In genomic region chr2:150476213-150476740, GRCh38 we compare ENCODE assay signal across 2 cellular contexts.
TF ChIP-seq lines count a peak whose summit lies in the region.

No MANE protein-coding gene starts in this region.

TF ChIP-seq in SK-N-SH, 30 proteins besides CTCF, POLR2A, EP300 and RAD21:
- TF ChIP-seq, protein P1, sequence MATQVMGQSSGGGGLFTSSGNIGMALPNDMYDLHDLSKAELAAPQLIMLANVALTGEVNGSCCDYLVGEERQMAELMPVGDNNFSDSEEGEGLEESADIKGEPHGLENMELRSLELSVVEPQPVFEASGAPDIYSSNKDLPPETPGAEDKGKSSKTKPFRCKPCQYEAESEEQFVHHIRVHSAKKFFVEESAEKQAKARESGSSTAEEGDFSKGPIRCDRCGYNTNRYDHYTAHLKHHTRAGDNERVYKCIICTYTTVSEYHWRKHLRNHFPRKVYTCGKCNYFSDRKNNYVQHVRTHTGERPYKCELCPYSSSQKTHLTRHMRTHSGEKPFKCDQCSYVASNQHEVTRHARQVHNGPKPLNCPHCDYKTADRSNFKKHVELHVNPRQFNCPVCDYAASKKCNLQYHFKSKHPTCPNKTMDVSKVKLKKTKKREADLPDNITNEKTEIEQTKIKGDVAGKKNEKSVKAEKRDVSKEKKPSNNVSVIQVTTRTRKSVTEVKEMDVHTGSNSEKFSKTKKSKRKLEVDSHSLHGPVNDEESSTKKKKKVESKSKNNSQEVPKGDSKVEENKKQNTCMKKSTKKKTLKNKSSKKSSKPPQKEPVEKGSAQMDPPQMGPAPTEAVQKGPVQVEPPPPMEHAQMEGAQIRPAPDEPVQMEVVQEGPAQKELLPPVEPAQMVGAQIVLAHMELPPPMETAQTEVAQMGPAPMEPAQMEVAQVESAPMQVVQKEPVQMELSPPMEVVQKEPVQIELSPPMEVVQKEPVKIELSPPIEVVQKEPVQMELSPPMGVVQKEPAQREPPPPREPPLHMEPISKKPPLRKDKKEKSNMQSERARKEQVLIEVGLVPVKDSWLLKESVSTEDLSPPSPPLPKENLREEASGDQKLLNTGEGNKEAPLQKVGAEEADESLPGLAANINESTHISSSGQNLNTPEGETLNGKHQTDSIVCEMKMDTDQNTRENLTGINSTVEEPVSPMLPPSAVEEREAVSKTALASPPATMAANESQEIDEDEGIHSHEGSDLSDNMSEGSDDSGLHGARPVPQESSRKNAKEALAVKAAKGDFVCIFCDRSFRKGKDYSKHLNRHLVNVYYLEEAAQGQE (IDR thresholded peaks at IDR 0.05; ENCODE audit: low read depth, low read length): no peak
- TF ChIP-seq FOXM1 (IDR thresholded peaks at IDR 0.05; ENCODE audit: low read depth) (no peak), FOSL2 (IDR thresholded peaks at IDR 0.05; ENCODE audit: borderline replicate concordance, low read depth) (no peak), SIN3A (IDR thresholded peaks at IDR 0.05; ENCODE audit: borderline replicate concordance, low read depth, low read length) (no peak), MEF2A (IDR thresholded peaks at IDR 0.05; ENCODE audit: borderline replicate concordance, low read depth) (no peak), RXRA (IDR thresholded peaks at IDR 0.05; ENCODE audit: borderline replicate concordance, low read depth) (no peak), JUND (IDR thresholded peaks at IDR 0.05) (no peak), FOXJ3 (CRISPR knock-in tag; IDR thresholded peaks at IDR 0.05) (no peak), POLR2AphosphoS5 (IDR thresholded peaks at IDR 0.05; ENCODE audit: low read depth, low read length) (no peak), NRF1 (IDR thresholded peaks at IDR 0.05; ENCODE audit: low read depth, low read length) (no peak), MAX (IDR thresholded peaks at IDR 0.05; ENCODE audit: low read depth) (no peak), NFIC (IDR thresholded peaks at IDR 0.05; ENCODE audit: borderline replicate concordance) (no peak), YY1 (IDR thresholded peaks at IDR 0.05; ENCODE audit: low read depth) (no peak), MXI1 (IDR thresholded peaks at IDR 0.05; ENCODE audit: low read depth, low read length) (no peak), ELF1 (IDR thresholded peaks at IDR 0.05) (no peak)
- TF ChIP-seq, protein P2, sequence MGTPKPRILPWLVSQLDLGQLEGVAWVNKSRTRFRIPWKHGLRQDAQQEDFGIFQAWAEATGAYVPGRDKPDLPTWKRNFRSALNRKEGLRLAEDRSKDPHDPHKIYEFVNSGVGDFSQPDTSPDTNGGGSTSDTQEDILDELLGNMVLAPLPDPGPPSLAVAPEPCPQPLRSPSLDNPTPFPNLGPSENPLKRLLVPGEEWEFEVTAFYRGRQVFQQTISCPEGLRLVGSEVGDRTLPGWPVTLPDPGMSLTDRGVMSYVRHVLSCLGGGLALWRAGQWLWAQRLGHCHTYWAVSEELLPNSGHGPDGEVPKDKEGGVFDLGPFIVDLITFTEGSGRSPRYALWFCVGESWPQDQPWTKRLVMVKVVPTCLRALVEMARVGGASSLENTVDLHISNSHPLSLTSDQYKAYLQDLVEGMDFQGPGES (IDR thresholded peaks at IDR 0.05; ENCODE audit: low read depth, low read length): no peak
- TF ChIP-seq, protein P3, sequence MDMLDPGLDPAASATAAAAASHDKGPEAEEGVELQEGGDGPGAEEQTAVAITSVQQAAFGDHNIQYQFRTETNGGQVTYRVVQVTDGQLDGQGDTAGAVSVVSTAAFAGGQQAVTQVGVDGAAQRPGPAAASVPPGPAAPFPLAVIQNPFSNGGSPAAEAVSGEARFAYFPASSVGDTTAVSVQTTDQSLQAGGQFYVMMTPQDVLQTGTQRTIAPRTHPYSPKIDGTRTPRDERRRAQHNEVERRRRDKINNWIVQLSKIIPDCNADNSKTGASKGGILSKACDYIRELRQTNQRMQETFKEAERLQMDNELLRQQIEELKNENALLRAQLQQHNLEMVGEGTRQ (IDR thresholded peaks at IDR 0.05; ENCODE audit: borderline replicate concordance, low read depth, low read length): no peak
- TF ChIP-seq, protein P4, sequence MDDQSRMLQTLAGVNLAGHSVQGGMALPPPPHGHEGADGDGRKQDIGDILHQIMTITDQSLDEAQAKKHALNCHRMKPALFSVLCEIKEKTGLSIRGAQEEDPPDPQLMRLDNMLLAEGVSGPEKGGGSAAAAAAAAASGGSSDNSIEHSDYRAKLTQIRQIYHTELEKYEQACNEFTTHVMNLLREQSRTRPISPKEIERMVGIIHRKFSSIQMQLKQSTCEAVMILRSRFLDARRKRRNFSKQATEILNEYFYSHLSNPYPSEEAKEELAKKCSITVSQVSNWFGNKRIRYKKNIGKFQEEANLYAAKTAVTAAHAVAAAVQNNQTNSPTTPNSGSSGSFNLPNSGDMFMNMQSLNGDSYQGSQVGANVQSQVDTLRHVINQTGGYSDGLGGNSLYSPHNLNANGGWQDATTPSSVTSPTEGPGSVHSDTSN (IDR thresholded peaks at IDR 0.05): no peak

TF ChIP-seq in SK-N-SH treated with all-trans-retinoic acid at 6 μM for 48 hours, 23 proteins besides CTCF, POLR2A, EP300 and RAD21 (continued from another document):
- TF ChIP-seq, protein P5, sequence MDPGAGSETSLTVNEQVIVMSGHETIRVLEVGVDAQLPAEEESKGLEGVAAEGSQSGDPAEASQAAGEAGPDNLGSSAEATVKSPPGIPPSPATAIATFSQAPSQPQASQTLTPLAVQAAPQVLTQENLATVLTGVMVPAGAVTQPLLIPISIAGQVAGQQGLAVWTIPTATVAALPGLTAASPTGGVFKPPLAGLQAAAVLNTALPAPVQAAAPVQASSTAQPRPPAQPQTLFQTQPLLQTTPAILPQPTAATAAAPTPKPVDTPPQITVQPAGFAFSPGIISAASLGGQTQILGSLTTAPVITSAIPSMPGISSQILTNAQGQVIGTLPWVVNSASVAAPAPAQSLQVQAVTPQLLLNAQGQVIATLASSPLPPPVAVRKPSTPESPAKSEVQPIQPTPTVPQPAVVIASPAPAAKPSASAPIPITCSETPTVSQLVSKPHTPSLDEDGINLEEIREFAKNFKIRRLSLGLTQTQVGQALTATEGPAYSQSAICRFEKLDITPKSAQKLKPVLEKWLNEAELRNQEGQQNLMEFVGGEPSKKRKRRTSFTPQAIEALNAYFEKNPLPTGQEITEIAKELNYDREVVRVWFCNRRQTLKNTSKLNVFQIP (CRISPR knock-in tag; IDR thresholded peaks at IDR 0.05; ENCODE audit: borderline replicate concordance, low read depth): no peak
- TF ChIP-seq TOX (CRISPR knock-in tag; IDR thresholded peaks at IDR 0.05; ENCODE audit: borderline replicate concordance): no peak
TF ChIP-seq in SK-N-SH treated with all-trans-retinoic acid at 6 μM for 48 hours: peak in this region for 0.
